ENCODE assay signal across 22 cellular contexts in genomic region chr5:34694012-34694411, GRCh38. TPM values are rescaled to one million over a fixed set of nuclear protein-coding genes. Genes with fewer than 3 reads are reported as not detected.
DNase-seq lines count a peak whose midpoint lies in the region; ATAC-seq and TF ChIP-seq lines count a peak whose summit lies in the region.
"Had no signal": no experiment of that assay in that cellular context is flagged by ENCODE, and none has a peak within 500 bp of the region (broad histone marks: within the 10 kb centered on the region; RNA-seq: fewer than 3 reads in every experiment).

No MANE protein-coding gene starts in this region.

- H3K4me1 ChIP-seq in Caco-2 (peaks cover 24% of the 10 kb centered on the region), esophagus squamous epithelium (peaks cover 0 to 33% (median 10%) of the 10 kb centered on the region in 3 donors), spleen (peaks cover 10 to 37% (median 25%) of the 10 kb centered on the region in 6 donors), prostate gland (replicated peaks) (no peaks in the 10 kb centered on the region)
- H3K4me1 ChIP-seq: colonic mucosa had no signal

- no peak overlapping the region for H3K4me3 ChIP-seq in Caco-2 (ENCODE audit: low read depth, low read length)
- H3K4me3 ChIP-seq in esophagus squamous epithelium, result no peak overlapping the region
- no peak overlapping the region for H3K4me3 ChIP-seq in spleen
- H3K4me3 ChIP-seq in prostate gland, result no peak overlapping the region
- H3K4me3 ChIP-seq: colonic mucosa had no signal

- POLR2A ChIA-PET in Caco-2 (lab: Charles Lee), result no interaction called here

- DNase-seq in Caco-2 (no peak), esophagus squamous epithelium (lab: John Stamatoyannopoulos, UW) (no peak), spleen (no peak), prostate gland (ENCODE audit: low spot score) (no peak), retina (no peak), NCI-H2196 (lab: John Stamatoyannopoulos, UW; ENCODE audit: unreplicated experiment) (no peak), NCI-H2029 (lab: John Stamatoyannopoulos, UW) (no peak)
- DNase-seq: activated naive CD4-positive, alpha-beta T cell; anterior cingulate cortex; CD8-positive, alpha-beta T cell; colonic mucosa; DMS79; foreskin fibroblast; KBM-7; naive thymus-derived CD4-positive, alpha-beta T cell; NCI-H2081; NCI-H510A treated with DMSO at 0.1 percent for 48 hours; small intestine; stimulated activated CD4-positive, alpha-beta T cell treated with anti-CD3 and anti-CD28 coated beads, Interleukin-4, amount 100 ng/mL, for 4 hours; T-cell had no signal

- H3K27ac Mint-ChIP-seq in Caco-2 (ENCODE audit: unreplicated experiment), result peak overlapping the region; percentile 56
- H3K27ac Mint-ChIP-seq: CD8-positive, alpha-beta T cell had no signal

- H3K4me1 Mint-ChIP-seq in Caco-2 (ENCODE audit: low read depth, unreplicated experiment), result peaks cover 26% of the 10 kb centered on the region

- CTCF ChIA-PET in Caco-2 (lab: Charles Lee), result no interaction called here

- BruUV-seq in Caco-2 (replicated peaks; lab: Mats Ljungman, UMichigan), result no TSS peak

- no peaks in the 10 kb centered on the region for H3K27me3 Mint-ChIP-seq in Caco-2 (ENCODE audit: insufficient read depth, unreplicated experiment)
- H3K27me3 Mint-ChIP-seq: naive thymus-derived CD4-positive, alpha-beta T cell; T-cell had no signal

- intact Hi-C loops in Caco-2 (cut with micrococcal nuclease; ENCODE audit: unreplicated experiment) (no loop called here), esophagus squamous epithelium (cut with DNase I) (no loop called here), spleen (cut with DNase I; ENCODE audit: low total_unique reads) (no loop called here), prostate gland (cut with DNase I) (no loop called here)

- H3K27me3 ChIP-seq in Caco-2 (replicated peaks; ENCODE audit: control insufficient read depth, insufficient read depth, low read length), result no peaks in the 10 kb centered on the region
- no peaks in the 10 kb centered on the region for H3K27me3 ChIP-seq in esophagus squamous epithelium
- no peaks in the 10 kb centered on the region for H3K27me3 ChIP-seq in spleen (replicated peaks in 1 of 7)
- H3K27me3 ChIP-seq in prostate gland (replicated peaks; ENCODE audit: insufficient read depth), result no peaks in the 10 kb centered on the region
- H3K27me3 ChIP-seq: colonic mucosa had no signal

- peak overlapping the region in 3 of 4 donors; percentile 1 to 39 (median 26) for H3K27ac ChIP-seq in esophagus squamous epithelium
- H3K27ac ChIP-seq in spleen, result peak overlapping the region in 5 of 8 donors; percentile 9 to 61 (median 42)
- no peak overlapping the region for H3K27ac ChIP-seq in prostate gland
- H3K27ac ChIP-seq: colonic mucosa, parathyroid adenoma had no signal

- peak; percentile 11; the same call in 1 of the 3 replicates for ATAC-seq in SK-N-SH treated with all-trans-retinoic acid at 6 μM for 48 hours
- ATAC-seq: CD8-positive, alpha-beta T cell; naive thymus-derived CD4-positive, alpha-beta T cell; T-cell had no signal

- no peak overlapping the region for H3K4me3 Mint-ChIP-seq in Caco-2 (ENCODE audit: unreplicated experiment)
- H3K4me3 Mint-ChIP-seq: CD8-positive, alpha-beta T cell had no signal

- no peaks in the 10 kb centered on the region for H3K9me3 ChIP-seq in Caco-2
- H3K9me3 ChIP-seq in esophagus squamous epithelium, result no peaks in the 10 kb centered on the region
- no peaks in the 10 kb centered on the region for H3K9me3 ChIP-seq in spleen
- H3K9me3 ChIP-seq in prostate gland, result no peaks in the 10 kb centered on the region
- H3K9me3 ChIP-seq: colonic mucosa had no signal

- TF ChIP-seq CTCF in Caco-2 (IDR thresholded peaks at IDR 0.05; ENCODE audit: insufficient read depth in 1 of 2, low read depth in 1 of 2, low read length in 1 of 2, severe bottlenecking in 1 of 2, unreplicated experiment in 1 of 2) (no peak), esophagus squamous epithelium (IDR thresholded peaks at IDR 0.05) (no peak), spleen (IDR thresholded peaks at IDR 0.05 in 8 of 11, conservative IDR thresholded peaks at IDR 0.05 in 3 of 11) (no peak), prostate gland (IDR thresholded peaks at IDR 0.05) (no peak)

- peaks cover 15% of the 10 kb centered on the region for H3K36me3 Mint-ChIP-seq in Caco-2 (ENCODE audit: insufficient read depth, unreplicated experiment)
- H3K36me3 Mint-ChIP-seq: CD8-positive, alpha-beta T cell; naive thymus-derived CD4-positive, alpha-beta T cell; T-cell had no signal

- H3K36me3 ChIP-seq in Caco-2 (ENCODE audit: control insufficient read depth, insufficient read depth, low read length), result no peaks in the 10 kb centered on the region; the same call in 1 of the 2 replicates
- H3K36me3 ChIP-seq in esophagus squamous epithelium, result no peaks in the 10 kb centered on the region
- H3K36me3 ChIP-seq in spleen, result peaks cover 0 to 11% (median 0%) of the 10 kb centered on the region in 6 donors
- H3K36me3 ChIP-seq in prostate gland, result no peaks in the 10 kb centered on the region
- H3K36me3 ChIP-seq: colonic mucosa had no signal

- no peaks in the 10 kb centered on the region for H3K9me3 Mint-ChIP-seq in Caco-2 (ENCODE audit: unreplicated experiment)
- H3K9me3 Mint-ChIP-seq: CD8-positive, alpha-beta T cell; naive thymus-derived CD4-positive, alpha-beta T cell; T-cell had no signal

- 67 to 72% methylated on average over 1 of the region's 1 CpG for WGBS in esophagus squamous epithelium, 2 donors
- 62 to 74% (median 69%) methylated on average over 1 of the region's 1 CpG for WGBS in spleen, 5 donors
- WGBS in prostate gland, result 74% methylated on average over 1 of the region's 1 CpG

- TF ChIP-seq POLR2A in esophagus squamous epithelium (IDR thresholded peaks at IDR 0.05) (no peak), spleen (IDR thresholded peaks at IDR 0.05) (no peak), prostate gland (IDR thresholded peaks at IDR 0.05) (no peak)

TF ChIP-seq in SK-N-SH treated with all-trans-retinoic acid at 6 μM for 48 hours, 23 proteins besides CTCF, POLR2A, EP300 and RAD21:
- no peak for TF ChIP-seq OSR1 (CRISPR knock-in tag; IDR thresholded peaks at IDR 0.05)

RNA-seq across cellular contexts. Expression of gene RAI14, which starts 37.9 kb away (rescaled TPM):
- total RNA-seq in Caco-2 (2022), result 71.5 and 73.9 TPM in 2 replicates
- total RNA-seq in esophagus squamous epithelium, result 10 to 100 TPM in 1 of 4 donors, 1 to 10 TPM in 3; 5.2 to 18.7 (median 9.0) TPM
- 100 to 1,000 TPM in 6 of 7 donors, 10 to 100 TPM in 1; 88.9 to 217 (median 135) TPM for total RNA-seq in spleen
- polyA plus RNA-seq in spleen, result 10 to 100 TPM; 14.2 to 36.3 (median 18.3) TPM
- total RNA-seq in prostate gland, result 10 to 100 TPM in 1 of 2 donors, 1 to 10 TPM in 1; 9.6 to 23.7 TPM
- total RNA-seq: CD8-positive, alpha-beta T cell had no signal
- polyA plus RNA-seq: naive thymus-derived CD4-positive, alpha-beta T cell had no signal

Comparison
In these comparisons a context has a peak if more than half of its experiments do, and no peak if none do; other contexts are left out.
1. H3K27ac ChIP-seq: peak in esophagus squamous epithelium (3 of 4) and spleen (5 of 8); none in prostate gland (0 of 2).